ENCODE assay signal across 22 cellular contexts in the genomic region with DNA sequence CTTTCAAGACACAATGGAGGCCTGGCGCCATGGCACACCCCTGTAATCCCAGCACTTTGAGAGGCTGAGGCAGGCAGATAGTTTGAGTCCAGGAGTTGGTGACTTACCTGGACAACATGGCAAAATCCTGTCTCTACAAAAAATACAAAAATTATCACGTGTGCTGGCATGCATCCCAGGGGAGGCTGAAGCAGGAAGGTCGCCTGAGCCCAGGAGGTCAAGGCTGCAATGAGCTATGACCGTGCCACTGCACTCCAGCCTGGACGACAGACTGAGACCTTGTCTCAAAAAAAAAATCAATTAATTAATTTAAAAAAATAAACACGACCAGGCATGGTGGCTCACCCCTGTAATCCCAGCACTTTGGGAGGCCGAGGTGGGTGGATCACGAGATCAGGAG. TPM values are rescaled to one million over a fixed set of nuclear protein-coding genes. Genes with fewer than 3 reads are reported as not detected.
DNase-seq lines count a peak whose midpoint lies in the region; ATAC-seq and TF ChIP-seq lines count a peak whose summit lies in the region.
"Had no signal": no experiment of that assay in that cellular context is flagged by ENCODE, and none has a peak within 500 bp of the region (broad histone marks: within the 10 kb centered on the region; RNA-seq: fewer than 3 reads in every experiment).

No MANE protein-coding gene starts in this region.

- H3K27me3 Mint-ChIP-seq in activated CD4-positive, alpha-beta memory T cell treated with anti-CD3 and anti-CD28 coated beads for 36 hours = no peaks in the 10 kb centered on the region
- H3K27me3 Mint-ChIP-seq in activated CD4-positive, alpha-beta memory T cell treated with anti-CD3 and anti-CD28 coated beads, Interleukin-2, amount 10 ng/mL, durations not matched to agents 7 days and 5 days = no peaks in the 10 kb centered on the region
- no peaks in the 10 kb centered on the region for H3K27me3 Mint-ChIP-seq in activated CD8-positive, alpha-beta T cell treated with anti-CD3 and anti-CD28 coated beads, Interleukin-2, amount 10 ng/mL, durations not matched to agents 7 days and 5 days (ENCODE audit: low read depth)
- H3K27me3 Mint-ChIP-seq in nephron progenitor cell (ENCODE audit: low read depth, poor library complexity) (peaks cover 5% of the 10 kb centered on the region), type B pancreatic cell (no peaks in the 10 kb centered on the region)
- H3K27me3 Mint-ChIP-seq: CD4-positive, CD25-positive, alpha-beta regulatory T cell had no signal

- no peaks in the 10 kb centered on the region for H3K27me3 ChIP-seq in foreskin keratinocyte
- H3K27me3 ChIP-seq: SJSA1 had no signal

- POLR2A ChIA-PET in activated CD4-positive, alpha-beta memory T cell treated with anti-CD3 and anti-CD28 coated beads for 36 hours (lab: Charles Lee) = no interaction called here
- POLR2A ChIA-PET in activated CD4-positive, alpha-beta memory T cell treated with anti-CD3 and anti-CD28 coated beads, Interleukin-2, amount 10 ng/mL, durations not matched to agents 7 days and 5 days (lab: Charles Lee) = no interaction called here
- POLR2A ChIA-PET in activated CD8-positive, alpha-beta T cell treated with anti-CD3 and anti-CD28 coated beads, Interleukin-2, amount 10 ng/mL, durations not matched to agents 7 days and 5 days (lab: Charles Lee) = no interaction called here

- DNase-seq in activated CD4-positive, alpha-beta memory T cell treated with anti-CD3 and anti-CD28 coated beads for 36 hours = no peak
- no peak for DNase-seq in activated CD4-positive, alpha-beta memory T cell treated with anti-CD3 and anti-CD28 coated beads, Interleukin-2, amount 10 ng/mL, durations not matched to agents 7 days and 5 days
- DNase-seq in activated CD8-positive, alpha-beta T cell treated with anti-CD3 and anti-CD28 coated beads, Interleukin-2, amount 10 ng/mL, durations not matched to agents 7 days and 5 days = no peak
- DNase-seq in nephron progenitor cell (no peak), type B pancreatic cell (ENCODE audit: extremely low spot score, unreplicated experiment) (no peak), foreskin keratinocyte (no peak)
- DNase-seq: 8988T; ACHN; CD4-positive, CD25-positive, alpha-beta regulatory T cell; GOT3; HFFc6; KBM-7; MV-4-11; NCI-H1105; NCI-H146; NCI-H2029; NCI-H2227 treated with DMSO at 0.1 percent for 48 hours; NCI-H69; Right ventricle myocardium superior; RPMI8226 had no signal

- H3K27ac Mint-ChIP-seq in activated CD4-positive, alpha-beta memory T cell treated with anti-CD3 and anti-CD28 coated beads for 36 hours = no peak overlapping the region
- H3K27ac Mint-ChIP-seq in activated CD4-positive, alpha-beta memory T cell treated with anti-CD3 and anti-CD28 coated beads, Interleukin-2, amount 10 ng/mL, durations not matched to agents 7 days and 5 days = no peak overlapping the region
- no peak overlapping the region for H3K27ac Mint-ChIP-seq in activated CD8-positive, alpha-beta T cell treated with anti-CD3 and anti-CD28 coated beads, Interleukin-2, amount 10 ng/mL, durations not matched to agents 7 days and 5 days
- H3K27ac Mint-ChIP-seq in nephron progenitor cell = no peak overlapping the region
- H3K27ac Mint-ChIP-seq in type B pancreatic cell = peak overlapping the region; percentile 35
- H3K27ac Mint-ChIP-seq: HFFc6 had no signal

- no peak overlapping the region for H3K27ac ChIP-seq in foreskin keratinocyte
- H3K27ac ChIP-seq: SJSA1 had no signal

- H3K4me1 Mint-ChIP-seq in activated CD4-positive, alpha-beta memory T cell treated with anti-CD3 and anti-CD28 coated beads for 36 hours (ENCODE audit: low read depth) = peaks cover 14% of the 10 kb centered on the region
- peaks cover 18% of the 10 kb centered on the region for H3K4me1 Mint-ChIP-seq in activated CD4-positive, alpha-beta memory T cell treated with anti-CD3 and anti-CD28 coated beads, Interleukin-2, amount 10 ng/mL, durations not matched to agents 7 days and 5 days
- peaks cover 16% of the 10 kb centered on the region for H3K4me1 Mint-ChIP-seq in activated CD8-positive, alpha-beta T cell treated with anti-CD3 and anti-CD28 coated beads, Interleukin-2, amount 10 ng/mL, durations not matched to agents 7 days and 5 days (ENCODE audit: low read depth)
- peaks cover 43% of the 10 kb centered on the region for H3K4me1 Mint-ChIP-seq in nephron progenitor cell
- H3K4me1 Mint-ChIP-seq in type B pancreatic cell (ENCODE audit: unreplicated experiment) = peaks cover 29% of the 10 kb centered on the region

- intact Hi-C loops in activated CD4-positive, alpha-beta memory T cell treated with anti-CD3 and anti-CD28 coated beads for 36 hours (cut with micrococcal nuclease) = loop anchor here (10.0 kb wide), 3 partner anchors 960 to 1380 kb away; a partner anchor contains a TSS

- ATAC-seq in activated CD8-positive, alpha-beta T cell treated with anti-CD3 and anti-CD28 coated beads, Interleukin-2, amount 10 ng/mL, durations not matched to agents 7 days and 5 days = no peak
- ATAC-seq in GM21723 (IDR thresholded peaks at IDR 0.05; ENCODE audit: unreplicated experiment) (no peak), foreskin keratinocyte (no peak)

- no peaks in the 10 kb centered on the region for H3K36me3 Mint-ChIP-seq in activated CD4-positive, alpha-beta memory T cell treated with anti-CD3 and anti-CD28 coated beads for 36 hours
- H3K36me3 Mint-ChIP-seq in activated CD4-positive, alpha-beta memory T cell treated with anti-CD3 and anti-CD28 coated beads, Interleukin-2, amount 10 ng/mL, durations not matched to agents 7 days and 5 days (ENCODE audit: low read depth) = peaks cover 8% of the 10 kb centered on the region
- peaks cover 2% of the 10 kb centered on the region for H3K36me3 Mint-ChIP-seq in activated CD8-positive, alpha-beta T cell treated with anti-CD3 and anti-CD28 coated beads, Interleukin-2, amount 10 ng/mL, durations not matched to agents 7 days and 5 days (ENCODE audit: low read depth)
- peaks cover 10% of the 10 kb centered on the region for H3K36me3 Mint-ChIP-seq in nephron progenitor cell (ENCODE audit: low read depth)
- H3K36me3 Mint-ChIP-seq in type B pancreatic cell = peaks cover 5% of the 10 kb centered on the region
- H3K36me3 Mint-ChIP-seq: CD4-positive, CD25-positive, alpha-beta regulatory T cell had no signal

- CTCF ChIA-PET in activated CD4-positive, alpha-beta memory T cell treated with anti-CD3 and anti-CD28 coated beads for 36 hours (lab: Charles Lee) = no interaction called here
- CTCF ChIA-PET in activated CD4-positive, alpha-beta memory T cell treated with anti-CD3 and anti-CD28 coated beads, Interleukin-2, amount 10 ng/mL, durations not matched to agents 7 days and 5 days (lab: Charles Lee) = no interaction called here
- CTCF ChIA-PET in activated CD8-positive, alpha-beta T cell treated with anti-CD3 and anti-CD28 coated beads, Interleukin-2, amount 10 ng/mL, durations not matched to agents 7 days and 5 days (lab: Charles Lee) = no interaction called here

- H3K4me3 Mint-ChIP-seq in activated CD4-positive, alpha-beta memory T cell treated with anti-CD3 and anti-CD28 coated beads for 36 hours = peak overlapping the region; percentile 35
- no peak overlapping the region for H3K4me3 Mint-ChIP-seq in activated CD4-positive, alpha-beta memory T cell treated with anti-CD3 and anti-CD28 coated beads, Interleukin-2, amount 10 ng/mL, durations not matched to agents 7 days and 5 days
- H3K4me3 Mint-ChIP-seq in activated CD8-positive, alpha-beta T cell treated with anti-CD3 and anti-CD28 coated beads, Interleukin-2, amount 10 ng/mL, durations not matched to agents 7 days and 5 days = peak overlapping the region; percentile 15
- H3K4me3 Mint-ChIP-seq in nephron progenitor cell (peak overlapping the region; percentile 29), type B pancreatic cell (peak overlapping the region; percentile 79)
- H3K4me3 Mint-ChIP-seq: HFFc6 had no signal

- peaks cover 6% of the 10 kb centered on the region for H3K4me1 ChIP-seq in foreskin keratinocyte

- TF ChIP-seq CTCF in nephron progenitor cell (IDR thresholded peaks at IDR 0.05) (no peak), type B pancreatic cell (conservative IDR thresholded peaks at IDR 0.05) (no peak), foreskin keratinocyte (conservative IDR thresholded peaks at IDR 0.05) (no peak)

- H3K9me3 Mint-ChIP-seq in activated CD4-positive, alpha-beta memory T cell treated with anti-CD3 and anti-CD28 coated beads for 36 hours = no peaks in the 10 kb centered on the region
- H3K9me3 Mint-ChIP-seq in activated CD4-positive, alpha-beta memory T cell treated with anti-CD3 and anti-CD28 coated beads, Interleukin-2, amount 10 ng/mL, durations not matched to agents 7 days and 5 days = no peaks in the 10 kb centered on the region
- H3K9me3 Mint-ChIP-seq in activated CD8-positive, alpha-beta T cell treated with anti-CD3 and anti-CD28 coated beads, Interleukin-2, amount 10 ng/mL, durations not matched to agents 7 days and 5 days (ENCODE audit: insufficient read depth) = no peaks in the 10 kb centered on the region
- H3K9me3 Mint-ChIP-seq in nephron progenitor cell (no peaks in the 10 kb centered on the region), type B pancreatic cell (no peaks in the 10 kb centered on the region)
- H3K9me3 Mint-ChIP-seq: HFFc6 had no signal

RNA-seq across cellular contexts. Expression of a gene that starts 2.0 kb away (rescaled TPM):
- total RNA-seq in activated CD4-positive, alpha-beta memory T cell treated with anti-CD3 and anti-CD28 coated beads for 36 hours = 1 to 10 TPM; 6.3 to 6.6 TPM
- 1 to 10 TPM; 4.8 to 5.1 TPM for total RNA-seq in activated CD4-positive, alpha-beta memory T cell treated with anti-CD3 and anti-CD28 coated beads, Interleukin-2, amount 10 ng/mL, durations not matched to agents 7 days and 5 days
- 1 to 10 TPM; 4.6 to 4.7 TPM for total RNA-seq in activated CD8-positive, alpha-beta T cell treated with anti-CD3 and anti-CD28 coated beads, Interleukin-2, amount 10 ng/mL, durations not matched to agents 7 days and 5 days
- total RNA-seq in type B pancreatic cell (ENCODE audit: low replicate concordance) = 46.7 and 59.0 TPM in 2 replicates
- 11.6 and 13.2 TPM in 2 replicates for total RNA-seq in foreskin keratinocyte
- polyA plus RNA-seq in foreskin keratinocyte = 6.7 and 7.0 TPM in 2 replicates

RNA-seq across cellular contexts. Expression of a gene that starts 4.9 kb away (rescaled TPM):
- total RNA-seq in activated CD4-positive, alpha-beta memory T cell treated with anti-CD3 and anti-CD28 coated beads for 36 hours = 10 to 100 TPM; 20.8 to 22.4 TPM
- total RNA-seq in activated CD4-positive, alpha-beta memory T cell treated with anti-CD3 and anti-CD28 coated beads, Interleukin-2, amount 10 ng/mL, durations not matched to agents 7 days and 5 days = 10 to 100 TPM; 16.4 to 19.2 TPM
- 10 to 100 TPM; 13.0 to 13.9 TPM for total RNA-seq in activated CD8-positive, alpha-beta T cell treated with anti-CD3 and anti-CD28 coated beads, Interleukin-2, amount 10 ng/mL, durations not matched to agents 7 days and 5 days
- total RNA-seq in type B pancreatic cell (ENCODE audit: low replicate concordance) = 46.9 and 48.4 TPM in 2 replicates
- 19.3 and 20.1 TPM in 2 replicates for total RNA-seq in foreskin keratinocyte
- polyA plus RNA-seq in foreskin keratinocyte = 9.6 and 10.5 TPM in 2 replicates
